ENCODE assay signal across 20 cellular contexts in genomic region chr6:27766405-27766804, GRCh38.
DNase-seq lines count a peak whose midpoint lies in the region; TF ChIP-seq lines count a peak whose summit lies in the region.
"Had no signal": no experiment of that assay in that cellular context is flagged by ENCODE, and none has a peak within 500 bp of the region (broad histone marks: within the 10 kb centered on the region; RNA-seq: fewer than 3 reads in every experiment).

No MANE protein-coding gene starts in this region.

- H3K9me3 ChIP-seq in HEK293 (ENCODE audit: control insufficient read depth, insufficient read depth, low read depth, low read length) (no peaks in the 10 kb centered on the region), endodermal cell (ENCODE audit: control insufficient read depth, low read length) (no peaks in the 10 kb centered on the region)
- H3K9me3 ChIP-seq: A549, Caco-2 had no signal

- TF ChIP-seq POLR2A in lower leg skin (IDR thresholded peaks at IDR 0.05) = no peak

- H3K27me3 ChIP-seq in endodermal cell (ENCODE audit: control insufficient read depth, insufficient read depth, low read length, poor library complexity, severe bottlenecking) = peaks cover 47% of the 10 kb centered on the region
- H3K27me3 ChIP-seq: BLaER1 treated with 17β-estradiol and CSF1 and Interleukin-3, amounts not matched to agents 10 nM and 100 nM had no signal

- CTCF ChIA-PET in HEK293 (lab: Yijun Ruan, JAX) = interaction anchor here (2.5 kb wide), 1 partner anchor 14 kb away, joined by 8 read pairs; no protein-coding TSS in a partner anchor

- H3K27me3 Mint-ChIP-seq in endodermal cell (ENCODE audit: insufficient read depth) = peaks cover 69% of the 10 kb centered on the region

- H3K4me3 ChIP-seq in HEK293 (ENCODE audit: low read depth, low read length) = no peak overlapping the region
- no peak overlapping the region for H3K4me3 ChIP-seq in endodermal cell (ENCODE audit: low read length)
- no peak overlapping the region for H3K4me3 ChIP-seq in lower leg skin (ENCODE audit: low read depth, poor library complexity, severe bottlenecking)
- H3K4me3 ChIP-seq: A549; BLaER1 treated with 17β-estradiol and CSF1 and Interleukin-3, amounts not matched to agents 10 nM and 100 nM; GM12878 had no signal

- DNase-seq in endodermal cell (peak; percentile 22), islet precursor cell (peak; percentile 27), lower leg skin (ENCODE audit: low spot score in 2 of 2) (no peak), activated T-cell treated with anti-CD3 and anti-CD28 coated beads for 4 hours (no peak)
- DNase-seq in NK-92 treated with Interleukin-12 subunit alpha and Interleukin-12 subunit beta, amount 100 ng/mL, for 24 hours (lab: John Stamatoyannopoulos, UW) = no peak
- DNase-seq: AML-193; Caco-2; Calu3; CD4-positive, alpha-beta T cell; DND-41; EL; GDM1 had no signal

- H3K4me1 ChIP-seq in HEK293 (ENCODE audit: control insufficient read depth, insufficient read depth, low read length) (no peaks in the 10 kb centered on the region), endodermal cell (ENCODE audit: control insufficient read depth, insufficient read depth, low read length) (peaks cover 2% of the 10 kb centered on the region)
- H3K4me1 ChIP-seq: A549, Caco-2 had no signal

- H3K27ac ChIP-seq in HEK293 (ENCODE audit: extremely low read depth, low read depth, low read length) = no peak overlapping the region
- no peak overlapping the region for H3K27ac ChIP-seq in endodermal cell (ENCODE audit: low read depth, low read length)
- H3K27ac ChIP-seq: 22Rv1; A549; BLaER1 treated with 17β-estradiol and CSF1 and Interleukin-3, amounts not matched to agents 10 nM and 100 nM; C4-2B had no signal

- no peak overlapping the region for H3K27ac Mint-ChIP-seq in endodermal cell
- H3K27ac Mint-ChIP-seq: B cell; CD4-positive, alpha-beta T cell; CD8-positive, alpha-beta T cell had no signal

- POLR2A ChIA-PET in HEK293 (lab: Yijun Ruan, JAX) = interaction anchor here (1.2 kb wide), 1 partner anchor 12 kb away, joined by 3 read pairs; no protein-coding TSS in a partner anchor

- H3K4me1 Mint-ChIP-seq in endodermal cell = peaks cover 15% of the 10 kb centered on the region

- intact Hi-C loops in lower leg skin (cut with DNase I; ENCODE audit: low total_unique reads) = no loop called here

- no peak overlapping the region for H3K9ac ChIP-seq in endodermal cell (ENCODE audit: extremely low read depth, low read length, poor library complexity, severe bottlenecking)
- H3K9ac ChIP-seq: BLaER1 treated with 17β-estradiol and CSF1 and Interleukin-3, amounts not matched to agents 10 nM and 100 nM had no signal

- peaks cover 1% of the 10 kb centered on the region for H3K36me3 Mint-ChIP-seq in endodermal cell (ENCODE audit: low read depth)
- H3K36me3 Mint-ChIP-seq: CD8-positive, alpha-beta T cell had no signal

- no peak overlapping the region for H3K4me3 Mint-ChIP-seq in endodermal cell
- H3K4me3 Mint-ChIP-seq: B cell; CD4-positive, alpha-beta T cell; CD8-positive, alpha-beta T cell had no signal

- WGBS in endodermal cell (ENCODE audit: insufficient coverage in 1 of 2, insufficient read length in 1 of 2), 2 experiments = 100% methylated on average over 1 of the region's 1 CpG; no CpG with 5 or more reads in 1 of the 2 experiments
- WGBS in lower leg skin, 2 donors = 92% methylated on average over 1 of the region's 1 CpG

- H3K36me3 ChIP-seq in HEK293 (ENCODE audit: control insufficient read depth in 2 of 2, insufficient read depth in 1 of 2, low read length in 2 of 2) (no peaks in the 10 kb centered on the region), endodermal cell (ENCODE audit: control insufficient read depth, insufficient read depth, low read length) (no peaks in the 10 kb centered on the region)

- H3K9me3 Mint-ChIP-seq in endodermal cell = no peaks in the 10 kb centered on the region
- H3K9me3 Mint-ChIP-seq: CD4-positive, alpha-beta T cell; CD8-positive, alpha-beta T cell had no signal

- TF ChIP-seq CTCF in HEK293 (tag by site-specific recombination; IDR thresholded peaks at IDR 0.05) (no peak), endodermal cell (conservative IDR thresholded peaks at IDR 0.05) (no peak), lower leg skin (IDR thresholded peaks at IDR 0.05) (no peak)

TF ChIP-seq in HEK293, 187 proteins besides CTCF, POLR2A, EP300 and RAD21:
- peak; percentile 76 for TF ChIP-seq SCRT2 (tag by site-specific recombination; IDR thresholded peaks at IDR 0.05)
- no peak for TF ChIP-seq MZF1 (tag by site-specific recombination; IDR thresholded peaks at IDR 0.05; ENCODE audit: borderline replicate concordance)
- TF ChIP-seq ATF2 (tag by site-specific recombination; IDR thresholded peaks at IDR 0.05; ENCODE audit: low read depth) = no peak
- TF ChIP-seq SCRT1 (tag by site-specific recombination; IDR thresholded peaks at IDR 0.05; ENCODE audit: borderline replicate concordance) = 0 out of 2 replicates have a peak, but pooled peaks have one; percentile 13

Comparison
In these comparisons a context has a peak if more than half of its experiments do, and no peak if none do; other contexts are left out.
1. DNase-seq: peak in endodermal cell (single experiment) and islet precursor cell (single experiment); none in lower leg skin (0 of 2), activated T-cell treated with anti-CD3 and anti-CD28 coated beads for 4 hours (single experiment) and NK-92 treated with Interleukin-12 subunit alpha and Interleukin-12 subunit beta, amount 100 ng/mL, for 24 hours (single experiment).